ENCODE assay signal across 8 cellular contexts in genomic region chr2:84881581-84882414, GRCh38. TPM values are rescaled to one million over a fixed set of nuclear protein-coding genes. Genes with fewer than 3 reads are reported as not detected.
DNase-seq lines count a peak whose midpoint lies in the region; ATAC-seq and TF ChIP-seq lines count a peak whose summit lies in the region.

No MANE protein-coding gene starts in this region.

- no peak overlapping the region for H3K27ac ChIP-seq in H9 (ENCODE audit: insufficient read length, low read depth, low read length)

- H4K5ac ChIP-seq in H9 (ENCODE audit: insufficient read length, low read depth, low read length), result no peak overlapping the region

- no peak overlapping the region for H3K9ac ChIP-seq in H9 (ENCODE audit: extremely low read depth, insufficient read length, low read length)

- H3K4me2 ChIP-seq in H9 (ENCODE audit: insufficient read depth, insufficient read length, low read length), result peak overlapping the region; percentile 73

- H3K4me3 Mint-ChIP-seq in H9, result peak overlapping the region; percentile 55 to 85
- H3K4me3 Mint-ChIP-seq in activated naive CD8-positive, alpha-beta T cell treated with anti-CD3 and anti-CD28 coated beads, Interleukin-2, amount 50 U/mL, for 24 hours, result peak overlapping the region; percentile 96
- H3K4me3 Mint-ChIP-seq in progenitor cell of endocrine pancreas (ENCODE audit: low read depth), result peak overlapping the region; percentile 79

- no peaks in the 10 kb centered on the region for H3K4me1 ChIP-seq in H9 (ENCODE audit: insufficient read depth, low read length)

- H3K18ac ChIP-seq in H9 (ENCODE audit: insufficient read length, low read depth, low read length), result no peak overlapping the region

- ATAC-seq in activated naive CD8-positive, alpha-beta T cell treated with anti-CD3 and anti-CD28 coated beads, Interleukin-2, amount 50 U/mL, for 24 hours, result peak; percentile 65
- ATAC-seq in left cardiac atrium, result peak; percentile 80 to 86

- no peak overlapping the region for H3K23ac ChIP-seq in H9 (ENCODE audit: insufficient read length, low read depth, low read length)

- H2AK5ac ChIP-seq in H9 (ENCODE audit: insufficient read length, low read length), result no peak overlapping the region

- H2BK5ac ChIP-seq in H9 (ENCODE audit: insufficient read length, low read length), result no peak overlapping the region

- H3K79me2 ChIP-seq in H9 (ENCODE audit: insufficient read depth, low read length), result no peaks in the 10 kb centered on the region

- no peak overlapping the region for H2AFZ ChIP-seq in H9 (ENCODE audit: low read length)

- H3K4me1 Mint-ChIP-seq in H9, result peaks cover 14 to 25% of the 10 kb centered on the region in 2 experiments
- peaks cover 59% of the 10 kb centered on the region for H3K4me1 Mint-ChIP-seq in activated naive CD8-positive, alpha-beta T cell treated with anti-CD3 and anti-CD28 coated beads, Interleukin-2, amount 50 U/mL, for 24 hours
- peaks cover 19% of the 10 kb centered on the region for H3K4me1 Mint-ChIP-seq in progenitor cell of endocrine pancreas (ENCODE audit: low read depth)

- no peak overlapping the region for H2BK20ac ChIP-seq in H9 (ENCODE audit: low read depth, low read length, poor library complexity, severe bottlenecking)

- H4K20me1 ChIP-seq in H9 (ENCODE audit: control insufficient read depth, insufficient read depth, insufficient read length), result no peaks in the 10 kb centered on the region

- no peak overlapping the region; a peak in 1 of 7 replicates for H3K27ac Mint-ChIP-seq in H9
- peak overlapping the region; percentile 95 for H3K27ac Mint-ChIP-seq in activated naive CD8-positive, alpha-beta T cell treated with anti-CD3 and anti-CD28 coated beads, Interleukin-2, amount 50 U/mL, for 24 hours
- peak overlapping the region; percentile 23 for H3K27ac Mint-ChIP-seq in progenitor cell of endocrine pancreas

- H4K8ac ChIP-seq in H9 (replicated peaks; ENCODE audit: insufficient read length, low read depth, low read length), result no peak overlapping the region

- H3K56ac ChIP-seq in H9 (ENCODE audit: insufficient read length, low read depth, low read length), result no peak overlapping the region

- no peaks in the 10 kb centered on the region for H3K36me3 Mint-ChIP-seq in H9 (ENCODE audit: insufficient read depth in 1 of 3, low read depth in 3 of 3)
- H3K36me3 Mint-ChIP-seq in activated naive CD8-positive, alpha-beta T cell treated with anti-CD3 and anti-CD28 coated beads, Interleukin-2, amount 50 U/mL, for 24 hours (ENCODE audit: low read depth), result peaks cover 3% of the 10 kb centered on the region
- no peaks in the 10 kb centered on the region for H3K36me3 Mint-ChIP-seq in progenitor cell of endocrine pancreas (ENCODE audit: insufficient read depth)

- H2BK120ac ChIP-seq in H9 (ENCODE audit: low read depth, low read length, poor library complexity, severe bottlenecking), result no peak overlapping the region

- intact Hi-C loops in left cardiac atrium (cut with DNase I), result loop anchor here (2.0 to 5.0 kb wide), 2 partner anchors 23 to 384 kb away; partner anchors contain the start of gene TMSB10 (in 1 of the 2)

- WGBS in H9 (ENCODE audit: extremely low coverage, insufficient read length, low lambda C conversion rate), result no CpG with 5 or more reads among the region's 29 CpGs

- no peak overlapping the region for H3K14ac ChIP-seq in H9 (ENCODE audit: insufficient read depth, low read length)

- TF ChIP-seq CTCF in H9 (conservative IDR thresholded peaks at IDR 0.05) (peak; percentile 81), progenitor cell of endocrine pancreas (IDR thresholded peaks at IDR 0.05; ENCODE audit: unreplicated experiment) (peak; percentile 81)

- no peak overlapping the region for H2BK12ac ChIP-seq in H9 (ENCODE audit: insufficient read length, low read depth, low read length)

- H3K9me3 ChIP-seq in H9 (ENCODE audit: control insufficient read depth, low read depth, low read length), result no peaks in the 10 kb centered on the region

- peaks cover 20% of the 10 kb centered on the region for H3K23me2 ChIP-seq in H9 (ENCODE audit: insufficient read length, low read depth, low read length, poor library complexity, severe bottlenecking)

- H3K27me3 Mint-ChIP-seq in H9 (ENCODE audit: low read depth) (peaks cover 96% of the 10 kb centered on the region), progenitor cell of endocrine pancreas (peaks cover 89% of the 10 kb centered on the region)
- H3K27me3 Mint-ChIP-seq in activated naive CD8-positive, alpha-beta T cell treated with anti-CD3 and anti-CD28 coated beads, Interleukin-2, amount 50 U/mL, for 24 hours, result no peaks in the 10 kb centered on the region

- DNase-seq in GM03348 (ENCODE audit: low spot score) (peak; percentile 79), H9 (peak; percentile 84), M059J (ENCODE audit: low read depth) (peak; percentile 84), SW480 (ENCODE audit: low spot score) (peak; percentile 87), left cardiac atrium (peak; percentile 83), progenitor cell of endocrine pancreas (ENCODE audit: low spot score, unreplicated experiment) (peak; percentile 65), ureter (ENCODE audit: low spot score) (peak; percentile 84)
- peak; percentile 85 for DNase-seq in activated naive CD8-positive, alpha-beta T cell treated with anti-CD3 and anti-CD28 coated beads, Interleukin-2, amount 50 U/mL, for 24 hours

- H3K79me1 ChIP-seq in H9 (ENCODE audit: insufficient read depth, low read depth, low read length, poor library complexity, severe bottlenecking), result no peaks in the 10 kb centered on the region

- H3K9me3 Mint-ChIP-seq in H9 (no peaks in the 10 kb centered on the region; a peak in 1 of 5 replicates), progenitor cell of endocrine pancreas (ENCODE audit: low read depth) (no peaks in the 10 kb centered on the region)
- H3K9me3 Mint-ChIP-seq in activated naive CD8-positive, alpha-beta T cell treated with anti-CD3 and anti-CD28 coated beads, Interleukin-2, amount 50 U/mL, for 24 hours, result no peaks in the 10 kb centered on the region

- H2BK15ac ChIP-seq in H9 (ENCODE audit: low read depth, low read length), result no peak overlapping the region

- H3K27me3 ChIP-seq in H9 (ENCODE audit: insufficient read depth, low read length), result peaks cover 33% of the 10 kb centered on the region

- H3K4ac ChIP-seq in H9 (ENCODE audit: low read depth, low read length), result no peak overlapping the region

- H3T11ph ChIP-seq in H9 (ENCODE audit: low read length), result no peak overlapping the region

- no peak overlapping the region for H4K91ac ChIP-seq in H9 (ENCODE audit: insufficient read length, low read depth, low read length)

RNA-seq across cellular contexts. Expression of gene TRABD2A, which starts 0.9 kb away (rescaled TPM):
- total RNA-seq in H9 (2021), result 1.4 and 1.7 TPM in 2 replicates
- total RNA-seq in M059J (2014; rRNA removed; shearing (Covaris generic)), result 0.81 and 3.7 TPM in 2 replicates
- 1 to 10 TPM in 1 of 2 donors, under 1 TPM in 1; 0.91 to 1.3 TPM for total RNA-seq in left cardiac atrium
- 1.4 and 2.0 TPM in 2 replicates for total RNA-seq in progenitor cell of endocrine pancreas
- total RNA-seq in ureter, result 4.1 TPM

RNA-seq across cellular contexts. Expression of gene TMSB10, which starts 23.7 kb away (rescaled TPM):
- total RNA-seq in H9 (2021) (755 and 770 TPM in 2 replicates), left cardiac atrium (100 to 1,000 TPM; 751 to 893 TPM), progenitor cell of endocrine pancreas (2,013 and 2,136 TPM in 2 replicates), ureter (1,066 TPM)
- total RNA-seq in M059J (2014; rRNA removed; shearing (Covaris generic)), result 7,017 and 9,457 TPM in 2 replicates

Comparison
In these comparisons a context has a peak if more than half of its experiments do, and no peak if none do; other contexts are left out.
1. H3K27ac Mint-ChIP-seq: peak in activated naive CD8-positive, alpha-beta T cell treated with anti-CD3 and anti-CD28 coated beads, Interleukin-2, amount 50 U/mL, for 24 hours (single experiment) and progenitor cell of endocrine pancreas (single experiment); none in H9 (0 of 3).
2. Peak in every context shown above with its lines, with median percentiles within 50 percentile points of each other: DNase-seq and H3K4me3 Mint-ChIP-seq.